ENCODE assay signal across 8 cellular contexts in genomic region chr6:107657755-107658461, GRCh38.
DNase-seq lines count a peak whose midpoint lies in the region; ATAC-seq, FAIRE-seq and TF ChIP-seq lines count a peak whose summit lies in the region.

No MANE protein-coding gene starts in this region.

- H3K9me3 Mint-ChIP-seq in activated T-cell treated with anti-CD3 and anti-CD28 coated beads, Interleukin-2, amount 50 U/mL, for 4 hours: no peaks in the 10 kb centered on the region

- H3K27me3 ChIP-seq in right atrium auricular region: no peaks in the 10 kb centered on the region

- DNase-seq in ACHN (peak; percentile 65), NOMO-1 treated with DMSO at 0.1 percent for 48 hours (lab: John Stamatoyannopoulos, UW; ENCODE audit: unreplicated experiment) (peak; percentile 97), right atrium auricular region (ENCODE audit: low spot score) (peak; percentile 77), frontal cortex (ENCODE audit: low spot score in 2 of 2) (no peak)
- DNase-seq in activated T-cell treated with anti-CD3 and anti-CD28 coated beads, Interleukin-2, amount 50 U/mL, for 4 hours: peak; percentile 27
- DNase-seq in stimulated activated CD4-positive, alpha-beta T cell treated with anti-CD3 and anti-CD28 coated beads, Interleukin-4, amount 100 ng/mL, for 48 hours (ENCODE audit: low read depth in 2 of 2): peak; percentile 40 to 48

- in situ Hi-C loops in ACHN (cut with HindIII; ENCODE audit: low pct_ligation_motif_present, low pct_unique_long_range_greater_than_20kb, low sequenced_read_pairs): no loop called here

- peak overlapping the region; percentile 59 for H3K4me3 Mint-ChIP-seq in activated T-cell treated with anti-CD3 and anti-CD28 coated beads, Interleukin-2, amount 50 U/mL, for 4 hours

- ATAC-seq in GM18870 (IDR thresholded peaks at IDR 0.05; ENCODE audit: unreplicated experiment): peak; percentile 94
- ATAC-seq in HG03045 (IDR thresholded peaks at IDR 0.05; ENCODE audit: unreplicated experiment): peak; percentile 93
- ATAC-seq in activated T-cell treated with anti-CD3 and anti-CD28 coated beads, Interleukin-2, amount 50 U/mL, for 4 hours: peak; percentile 92

- no peaks in the 10 kb centered on the region for H3K36me3 ChIP-seq in right atrium auricular region

- H3K36me3 Mint-ChIP-seq in activated T-cell treated with anti-CD3 and anti-CD28 coated beads, Interleukin-2, amount 50 U/mL, for 4 hours (ENCODE audit: insufficient read depth): no peaks in the 10 kb centered on the region

- peaks cover 0 to 44% of the 10 kb centered on the region in 2 donors for H3K4me1 ChIP-seq in right atrium auricular region

- H3K9me3 ChIP-seq in right atrium auricular region: no peaks in the 10 kb centered on the region

- H3K27me3 Mint-ChIP-seq in activated T-cell treated with anti-CD3 and anti-CD28 coated beads, Interleukin-2, amount 50 U/mL, for 4 hours (ENCODE audit: low read depth): peaks cover 2% of the 10 kb centered on the region

- H3K27ac ChIP-seq in right atrium auricular region: no peak overlapping the region

- TF ChIP-seq CTCF in right atrium auricular region (IDR thresholded peaks at IDR 0.05): no peak

- peaks cover 33% of the 10 kb centered on the region for H3K4me1 Mint-ChIP-seq in activated T-cell treated with anti-CD3 and anti-CD28 coated beads, Interleukin-2, amount 50 U/mL, for 4 hours (ENCODE audit: low read depth)

- no peak for FAIRE-seq in frontal cortex (lab: Jason Lieb, UNC)

- H3K4me3 ChIP-seq in right atrium auricular region: peak overlapping the region in 1 of 2 donors; percentile 14

Comparison
In these comparisons a context has a peak if more than half of its experiments do, and no peak if none do; other contexts are left out.
1. DNase-seq: peak in ACHN (single experiment), NOMO-1 treated with DMSO at 0.1 percent for 48 hours (single experiment), activated T-cell treated with anti-CD3 and anti-CD28 coated beads, Interleukin-2, amount 50 U/mL, for 4 hours (single experiment), right atrium auricular region (single experiment) and stimulated activated CD4-positive, alpha-beta T cell treated with anti-CD3 and anti-CD28 coated beads, Interleukin-4, amount 100 ng/mL, for 48 hours (2 of 2); none in frontal cortex (0 of 2).
2. Peak in every context shown above with its lines, with median percentiles within 50 percentile points of each other: ATAC-seq.